ENCODE assay signal across 18 cellular contexts in the genomic region with DNA sequence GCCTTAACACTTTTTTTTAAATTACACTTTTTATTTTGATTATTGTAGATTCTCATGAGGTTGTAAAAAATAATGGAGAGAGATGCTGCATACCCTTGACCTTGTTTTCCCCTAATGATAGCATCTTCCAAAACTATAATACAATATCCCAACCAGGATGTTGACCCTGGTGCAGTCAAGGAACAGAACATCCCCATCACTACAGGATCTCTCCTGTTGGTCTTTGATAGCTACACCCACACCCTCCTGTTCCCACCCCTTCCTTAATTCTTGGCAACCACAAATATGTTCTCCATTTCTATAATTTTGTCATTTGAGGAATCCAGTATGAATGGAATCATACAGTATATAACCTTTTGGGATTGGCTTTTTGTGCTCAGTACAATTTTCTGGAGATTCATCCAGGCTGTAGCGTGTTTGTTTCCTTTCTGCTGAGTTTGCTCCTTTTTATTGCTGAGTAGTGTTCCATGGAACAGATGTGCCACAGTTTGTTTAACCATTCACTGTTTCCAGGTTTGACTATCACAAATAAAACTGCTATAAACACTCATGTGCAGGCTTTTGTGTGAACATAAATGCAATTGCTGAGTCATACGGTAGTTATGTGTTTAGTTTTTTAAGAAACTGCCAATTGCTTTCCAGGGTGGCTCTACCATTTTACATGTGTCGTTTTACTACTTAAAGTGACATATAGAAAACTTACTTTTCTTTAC. TPM values are rescaled to one million over a fixed set of nuclear protein-coding genes. Genes with fewer than 3 reads are reported as not detected.
DNase-seq lines count a peak whose midpoint lies in the region; TF ChIP-seq lines count a peak whose summit lies in the region.
"Had no signal": no experiment of that assay in that cellular context is flagged by ENCODE, and none has a peak within 500 bp of the region (broad histone marks: within the 10 kb centered on the region; RNA-seq: fewer than 3 reads in every experiment).

No MANE protein-coding gene starts in this region.

- intact Hi-C loops in MCF 10A (cut with micrococcal nuclease) (no loop called here), breast epithelium (cut with DNase I; ENCODE audit: low total_unique reads) (no loop called here)

- H3K4me1 ChIP-seq in breast epithelium (no peaks in the 10 kb centered on the region), neural progenitor cell (no peaks in the 10 kb centered on the region)
- H3K4me1 ChIP-seq: parathyroid adenoma had no signal

- TF ChIP-seq CTCF in MCF 10A (IDR thresholded peaks at IDR 0.05; ENCODE audit: unreplicated experiment) (no peak), breast epithelium (IDR thresholded peaks at IDR 0.05) (no peak), fibroblast of mammary gland (conservative IDR thresholded peaks at IDR 0.05; ENCODE audit: control insufficient read depth, insufficient read depth, low read depth, low read length) (no peak), neural progenitor cell (IDR thresholded peaks at IDR 0.05) (no peak)

- H3K27ac Mint-ChIP-seq in MCF 10A (ENCODE audit: low read depth, unreplicated experiment) (peak overlapping the region; percentile 2), neural progenitor cell (no peak overlapping the region)
- H3K27ac Mint-ChIP-seq: nephron, T-helper 17 cell had no signal

- peaks cover 6% of the 10 kb centered on the region for H3K4me1 Mint-ChIP-seq in MCF 10A (ENCODE audit: insufficient read depth, unreplicated experiment)
- H3K4me1 Mint-ChIP-seq in neural progenitor cell, result peaks cover 7% of the 10 kb centered on the region

- H2AFZ ChIP-seq in neural progenitor cell (replicated peaks), result no peak overlapping the region
- H2AFZ ChIP-seq: parathyroid adenoma had no signal

- DNase-seq in MCF 10A (ENCODE audit: unreplicated experiment), result peak; percentile 18
- DNase-seq in breast epithelium (ENCODE audit: low spot score in 2 of 2), result no peak
- peak; percentile 2 for DNase-seq in NCI-H774 (lab: John Stamatoyannopoulos, UW)
- DNase-seq in fibroblast of mammary gland (ENCODE audit: low read depth), result peak; percentile 49
- DNase-seq in renal cortical epithelial cell (ENCODE audit: low read depth), result peak; percentile 37
- no peak for DNase-seq in neural progenitor cell (ENCODE audit: low spot score)
- DNase-seq in NCI-H510A (lab: John Stamatoyannopoulos, UW), result no peak
- no peak for DNase-seq in NCI-H524 treated with DMSO at 0.1 percent for 48 hours (lab: John Stamatoyannopoulos, UW)
- DNase-seq: activated effector memory CD4-positive, alpha-beta T cell treated with anti-CD3 and anti-CD28 coated beads, Interleukin-2, amount 50 U/mL, for 16 hours; head of caudate nucleus; midbrain; NCI-H2081; sigmoid colon; T-helper 17 cell; WERI-Rb-1 had no signal

- POLR2A ChIA-PET in MCF 10A (lab: Yijun Ruan, JAX), result no interaction called here

- H3K4me3 Mint-ChIP-seq in MCF 10A (ENCODE audit: unreplicated experiment), result no peak overlapping the region
- H3K4me3 Mint-ChIP-seq in neural progenitor cell, result no peak overlapping the region
- H3K4me3 Mint-ChIP-seq: nephron, T-helper 17 cell had no signal

- H3K9ac ChIP-seq in neural progenitor cell, result no peak overlapping the region
- H3K9ac ChIP-seq: BLaER1 treated with 17β-estradiol and CSF1 and Interleukin-3, amounts not matched to agents 10 nM and 100 nM; parathyroid adenoma had no signal

- no peaks in the 10 kb centered on the region for H3F3A ChIP-seq in neural progenitor cell (ENCODE audit: low read depth)

- H3K27me3 ChIP-seq in breast epithelium (no peaks in the 10 kb centered on the region), neural progenitor cell (no peaks in the 10 kb centered on the region)
- H3K27me3 ChIP-seq: BLaER1 treated with 17β-estradiol and CSF1 and Interleukin-3, amounts not matched to agents 10 nM and 100 nM; sigmoid colon had no signal

- H3K36me3 Mint-ChIP-seq in MCF 10A (ENCODE audit: insufficient read depth, unreplicated experiment), result no peaks in the 10 kb centered on the region
- H3K36me3 Mint-ChIP-seq in neural progenitor cell, result no peaks in the 10 kb centered on the region

- no peaks in the 10 kb centered on the region for H3K27me3 Mint-ChIP-seq in MCF 10A (ENCODE audit: insufficient read depth, unreplicated experiment)
- no peaks in the 10 kb centered on the region for H3K27me3 Mint-ChIP-seq in neural progenitor cell (ENCODE audit: insufficient read depth, low read depth)

- no peaks in the 10 kb centered on the region for H3K9me3 Mint-ChIP-seq in MCF 10A (ENCODE audit: unreplicated experiment)
- H3K9me3 Mint-ChIP-seq in neural progenitor cell, result no peaks in the 10 kb centered on the region
- H3K9me3 Mint-ChIP-seq: nephron had no signal

- H3K27ac ChIP-seq in breast epithelium (no peak overlapping the region), neural progenitor cell (no peak overlapping the region)
- H3K27ac ChIP-seq: BLaER1 treated with 17β-estradiol and CSF1 and Interleukin-3, amounts not matched to agents 10 nM and 100 nM; parathyroid adenoma; sigmoid colon; WERI-Rb-1 had no signal

- no peaks in the 10 kb centered on the region for H3K79me2 ChIP-seq in neural progenitor cell (ENCODE audit: low read depth)
- H3K79me2 ChIP-seq: parathyroid adenoma had no signal

- no peaks in the 10 kb centered on the region for H3K9me3 ChIP-seq in breast epithelium
- no peaks in the 10 kb centered on the region for H3K9me3 ChIP-seq in neural progenitor cell (ENCODE audit: low read depth)
- H3K9me3 ChIP-seq: BLaER1 treated with 17β-estradiol and CSF1 and Interleukin-3, amounts not matched to agents 10 nM and 100 nM; sigmoid colon had no signal

- no TSS peak for BruUV-seq in MCF 10A (replicated peaks; lab: Mats Ljungman, UMichigan)

- no peak overlapping the region for H3K4me2 ChIP-seq in neural progenitor cell

- no peaks in the 10 kb centered on the region for H4K20me1 ChIP-seq in neural progenitor cell (ENCODE audit: low read depth)
- H4K20me1 ChIP-seq: BLaER1 treated with 17β-estradiol and CSF1 and Interleukin-3, amounts not matched to agents 10 nM and 100 nM had no signal

- H3K36me3 ChIP-seq in breast epithelium (no peaks in the 10 kb centered on the region), neural progenitor cell (no peaks in the 10 kb centered on the region)
- H3K36me3 ChIP-seq: BLaER1 treated with 17β-estradiol and CSF1 and Interleukin-3, amounts not matched to agents 10 nM and 100 nM; sigmoid colon; WERI-Rb-1 had no signal

- no peak for TF ChIP-seq POLR2A in breast epithelium (IDR thresholded peaks at IDR 0.05)

- H3K4me3 ChIP-seq in breast epithelium (no peak overlapping the region), fibroblast of mammary gland (ENCODE audit: control insufficient read depth, low read depth, low read length) (no peak overlapping the region), neural progenitor cell (no peak overlapping the region)
- H3K4me3 ChIP-seq: BLaER1 treated with 17β-estradiol and CSF1 and Interleukin-3, amounts not matched to agents 10 nM and 100 nM; sigmoid colon had no signal

- CTCF ChIA-PET in MCF 10A (lab: Yijun Ruan, JAX), result interaction anchor here (0.6 kb wide), 1 partner anchor 563 kb away, joined by 3 read pairs; no protein-coding TSS in a partner anchor

RNA-seq across cellular contexts. Expression of a gene that starts 22.2 kb away (rescaled TPM):
- total RNA-seq in MCF 10A (2022), result 157 and 238 TPM in 2 replicates
- total RNA-seq in breast epithelium, result 10 to 100 TPM; 83.0 to 94.8 (median 89.8) TPM
- 90.1 and 103 TPM in 2 replicates for total RNA-seq in renal cortical epithelial cell
- 90.1 and 111 TPM in 2 replicates for total RNA-seq in neural progenitor cell (ENCODE audit: low replicate concordance)

RNA-seq across cellular contexts. Expression of a gene that starts 47.6 kb away (rescaled TPM):
- total RNA-seq in MCF 10A (2022) (23.2 and 24.8 TPM in 2 replicates), breast epithelium (10 to 100 TPM; 26.9 to 32.8 (median 31.0) TPM), renal cortical epithelial cell (19.8 and 30.7 TPM in 2 replicates), neural progenitor cell (ENCODE audit: low replicate concordance) (15.5 and 16.5 TPM in 2 replicates)

Comparison
In these comparisons a context has a peak if more than half of its experiments do, and no peak if none do; other contexts are left out.
1. DNase-seq: peak in MCF 10A (single experiment), NCI-H774 (single experiment), fibroblast of mammary gland (single experiment) and renal cortical epithelial cell (single experiment); none in breast epithelium (0 of 2), neural progenitor cell (single experiment), NCI-H510A (single experiment) and NCI-H524 treated with DMSO at 0.1 percent for 48 hours (single experiment).